8 cellular contexts compared by ENCODE assay signal in genomic region chr20:4613718-4614620, GRCh38.
DNase-seq lines count a peak whose midpoint lies in the region; ATAC-seq and TF ChIP-seq lines count a peak whose summit lies in the region.

No MANE protein-coding gene starts in this region.

- peaks cover 20 to 38% (median 26%) of the 10 kb centered on the region in 10 experiments for H3K4me1 ChIP-seq in BLaER1 treated with 17β-estradiol and CSF1 and Interleukin-3, amounts not matched to agents 10 nM and 100 nM
- H3K4me1 ChIP-seq in mucosa of descending colon (ENCODE audit: low read depth) (no peaks in the 10 kb centered on the region), suprapubic skin (peaks cover 12% of the 10 kb centered on the region)

- peaks cover 16% of the 10 kb centered on the region for H3K9me3 Mint-ChIP-seq in dendritic cell treated with granulocyte-macrophage colony-stimulating factor and Interleukin-4, amounts not matched to agents 40 ng/mL and 50 ng/mL, for 4 days
- H3K9me3 Mint-ChIP-seq in stimulated activated memory B cell treated with anti-CD40 and anti-IgM and Interleukin-4, amounts not matched to agents 10 μg/mL and 1 μg/mL and 100 μg/mL, for 72 hours = peaks cover 12% of the 10 kb centered on the region

- H3K9me3 ChIP-seq in BLaER1 treated with 17β-estradiol and CSF1 and Interleukin-3, amounts not matched to agents 10 nM and 100 nM (replicated peaks in 1 of 11) = peaks cover 4 to 37% (median 14%) of the 10 kb centered on the region in 11 experiments; a peak in 19 of 22 replicates
- H3K9me3 ChIP-seq in mucosa of descending colon = no peaks in the 10 kb centered on the region
- H3K9me3 ChIP-seq in suprapubic skin = no peaks in the 10 kb centered on the region

- H3K27ac Mint-ChIP-seq in dendritic cell treated with granulocyte-macrophage colony-stimulating factor and Interleukin-4, amounts not matched to agents 40 ng/mL and 50 ng/mL, for 4 days = peak overlapping the region; percentile 44
- peak overlapping the region; percentile 60 for H3K27ac Mint-ChIP-seq in stimulated activated memory B cell treated with anti-CD40 and anti-IgM and Interleukin-4, amounts not matched to agents 10 μg/mL and 1 μg/mL and 100 μg/mL, for 72 hours

- no peak for TF ChIP-seq POLR2A in suprapubic skin (IDR thresholded peaks at IDR 0.05)

- peak overlapping the region; percentile 11 for H3K4me3 Mint-ChIP-seq in dendritic cell treated with granulocyte-macrophage colony-stimulating factor and Interleukin-4, amounts not matched to agents 40 ng/mL and 50 ng/mL, for 4 days
- H3K4me3 Mint-ChIP-seq in stimulated activated memory B cell treated with anti-CD40 and anti-IgM and Interleukin-4, amounts not matched to agents 10 μg/mL and 1 μg/mL and 100 μg/mL, for 72 hours = no peak overlapping the region

- peak overlapping the region; percentile 33 to 86 (median 58); a peak in 21 of 22 replicates for H3K4me2 ChIP-seq in BLaER1 treated with 17β-estradiol and CSF1 and Interleukin-3, amounts not matched to agents 10 nM and 100 nM

- peak; percentile 69 for DNase-seq in NCI-H2196 treated with DMSO at 0.1 percent for 48 hours (lab: John Stamatoyannopoulos, UW; ENCODE audit: unreplicated experiment)
- DNase-seq in activated CD4-positive, alpha-beta T cell treated with anti-CD3 and anti-CD28 coated beads for 48 hours = peak; percentile 73
- peak in 2 of 3 donors; percentile 42 to 79 for DNase-seq in mucosa of descending colon
- no peak for DNase-seq in suprapubic skin (ENCODE audit: low spot score in 2 of 2)

- no peak for TF ChIP-seq EP300 in suprapubic skin (IDR thresholded peaks at IDR 0.05)

- intact Hi-C loops in dendritic cell treated with granulocyte-macrophage colony-stimulating factor and Interleukin-4, amounts not matched to agents 40 ng/mL and 50 ng/mL, for 4 days (cut with micrococcal nuclease) = loop anchor here (1.0 to 5.0 kb wide), 2 partner anchors 53 to 106 kb away; no protein-coding TSS in a partner anchor
- intact Hi-C loops in mucosa of descending colon (cut with DNase I, micrococcal nuclease) = no loop called here

- H3K4me1 Mint-ChIP-seq in dendritic cell treated with granulocyte-macrophage colony-stimulating factor and Interleukin-4, amounts not matched to agents 40 ng/mL and 50 ng/mL, for 4 days (ENCODE audit: low read depth) = peaks cover 33% of the 10 kb centered on the region
- H3K4me1 Mint-ChIP-seq in stimulated activated memory B cell treated with anti-CD40 and anti-IgM and Interleukin-4, amounts not matched to agents 10 μg/mL and 1 μg/mL and 100 μg/mL, for 72 hours = peaks cover 20% of the 10 kb centered on the region

- H4K20me1 ChIP-seq in BLaER1 treated with 17β-estradiol and CSF1 and Interleukin-3, amounts not matched to agents 10 nM and 100 nM = no peaks in the 10 kb centered on the region

- no peaks in the 10 kb centered on the region for H3K27me3 ChIP-seq in BLaER1 treated with 17β-estradiol and CSF1 and Interleukin-3, amounts not matched to agents 10 nM and 100 nM
- H3K27me3 ChIP-seq in suprapubic skin = no peaks in the 10 kb centered on the region

- no peaks in the 10 kb centered on the region for H3K36me3 ChIP-seq in BLaER1 treated with 17β-estradiol and CSF1 and Interleukin-3, amounts not matched to agents 10 nM and 100 nM
- H3K36me3 ChIP-seq in mucosa of descending colon (ENCODE audit: low read depth) (no peaks in the 10 kb centered on the region), suprapubic skin (no peaks in the 10 kb centered on the region)

- peak overlapping the region in 8 of 11 experiments; percentile 10 to 57 (median 30); a peak in 11 of 22 replicates for H3K9ac ChIP-seq in BLaER1 treated with 17β-estradiol and CSF1 and Interleukin-3, amounts not matched to agents 10 nM and 100 nM

- H3K4me3 ChIP-seq in BLaER1 treated with 17β-estradiol and CSF1 and Interleukin-3, amounts not matched to agents 10 nM and 100 nM = no peak overlapping the region
- H3K4me3 ChIP-seq in mucosa of descending colon (no peak overlapping the region), suprapubic skin (no peak overlapping the region)

- peak; percentile 74 for ATAC-seq in GM21529 (IDR thresholded peaks at IDR 0.05; ENCODE audit: unreplicated experiment)
- ATAC-seq in mucosa of descending colon = peak; percentile 57
- peak; percentile 81 for ATAC-seq in stimulated activated memory B cell treated with anti-CD40 and anti-IgM and Interleukin-4, amounts not matched to agents 10 μg/mL and 1 μg/mL and 100 μg/mL, for 72 hours

- no peaks in the 10 kb centered on the region for H3K27me3 Mint-ChIP-seq in dendritic cell treated with granulocyte-macrophage colony-stimulating factor and Interleukin-4, amounts not matched to agents 40 ng/mL and 50 ng/mL, for 4 days
- no peaks in the 10 kb centered on the region for H3K27me3 Mint-ChIP-seq in stimulated activated memory B cell treated with anti-CD40 and anti-IgM and Interleukin-4, amounts not matched to agents 10 μg/mL and 1 μg/mL and 100 μg/mL, for 72 hours

- WGBS in suprapubic skin = 32% methylated on average over 14 of the region's 15 CpGs

- no peak for TF ChIP-seq CTCF in mucosa of descending colon (IDR thresholded peaks at IDR 0.05)
- peak in 1 of 2 donors; percentile 21 for TF ChIP-seq CTCF in suprapubic skin (IDR thresholded peaks at IDR 0.05)

- peak overlapping the region in 9 of 11 experiments; percentile 12 to 65 (median 40); a peak in 14 of 22 replicates for H3K27ac ChIP-seq in BLaER1 treated with 17β-estradiol and CSF1 and Interleukin-3, amounts not matched to agents 10 nM and 100 nM
- H3K27ac ChIP-seq in suprapubic skin = no peak overlapping the region

- H3K36me3 Mint-ChIP-seq in dendritic cell treated with granulocyte-macrophage colony-stimulating factor and Interleukin-4, amounts not matched to agents 40 ng/mL and 50 ng/mL, for 4 days (ENCODE audit: low read depth) = peaks cover 10% of the 10 kb centered on the region
- H3K36me3 Mint-ChIP-seq in stimulated activated memory B cell treated with anti-CD40 and anti-IgM and Interleukin-4, amounts not matched to agents 10 μg/mL and 1 μg/mL and 100 μg/mL, for 72 hours = no peaks in the 10 kb centered on the region

Comparison
In these comparisons a context has a peak if more than half of its experiments do, and no peak if none do; other contexts are left out.
1. DNase-seq: peak in NCI-H2196 treated with DMSO at 0.1 percent for 48 hours (single experiment), activated CD4-positive, alpha-beta T cell treated with anti-CD3 and anti-CD28 coated beads for 48 hours (single experiment) and mucosa of descending colon (2 of 3); none in suprapubic skin (0 of 2).
2. Peak in every context shown above with its lines, with median percentiles within 50 percentile points of each other: ATAC-seq.